Comparison of ENCODE assay signal across 8 cellular contexts in genomic region chr14:105032421-105033036, GRCh38. TPM values are rescaled to one million over a fixed set of nuclear protein-coding genes. Genes with fewer than 3 reads are reported as not detected.
DNase-seq lines count a peak whose midpoint lies in the region; ATAC-seq and TF ChIP-seq lines count a peak whose summit lies in the region.
"Not testable (repeated sequence)": the region's sequence is repeated elsewhere in the genome, so short reads cannot be mapped to it uniquely, and the experiment has no call there.

No MANE protein-coding gene starts in this region.

- CTCF ChIA-PET in activated CD8-positive, alpha-beta T cell treated with anti-CD3 and anti-CD28 coated beads for 36 hours (lab: Charles Lee): interaction anchor here (8.0 kb wide), 1 partner anchor 12 kb away, joined by 58 read pairs; no protein-coding TSS in a partner anchor

- H3K4me1 ChIP-seq in breast epithelium, upper lobe of right lung: not testable (repeated sequence)
- H3K4me1 ChIP-seq in esophagus squamous epithelium: peaks cover 0 to 37% (median 9%) of the 10 kb centered on the region in 3 donors

- H3K36me3 Mint-ChIP-seq in activated CD8-positive, alpha-beta T cell treated with anti-CD3 and anti-CD28 coated beads for 36 hours (ENCODE audit: low read depth): not testable (repeated sequence)

- 75 to 88% methylated on average over 7 to 8 of the region's 8 CpGs for WGBS in esophagus squamous epithelium, 2 donors

- not testable (repeated sequence) for H3K27me3 ChIP-seq in MG63, breast epithelium, upper lobe of right lung
- peaks cover 0 to 11% (median 0%) of the 10 kb centered on the region in 4 donors for H3K27me3 ChIP-seq in esophagus squamous epithelium

- H3K36me3 ChIP-seq in MG63, breast epithelium, esophagus squamous epithelium, upper lobe of right lung: not testable (repeated sequence)

- peak overlapping the region; percentile 62 for H3K4me3 Mint-ChIP-seq in activated CD8-positive, alpha-beta T cell treated with anti-CD3 and anti-CD28 coated beads for 36 hours

- TF ChIP-seq CTCF in activated CD8-positive, alpha-beta T cell treated with anti-CD3 and anti-CD28 coated beads for 36 hours (IDR thresholded peaks at IDR 0.05); breast epithelium (IDR thresholded peaks at IDR 0.05); esophagus squamous epithelium (IDR thresholded peaks at IDR 0.05); upper lobe of right lung (IDR thresholded peaks at IDR 0.05): not testable (repeated sequence)

- not testable (repeated sequence) for TF ChIP-seq POLR2A in breast epithelium (IDR thresholded peaks at IDR 0.05); esophagus squamous epithelium (IDR thresholded peaks at IDR 0.05)

- H3K4me3 ChIP-seq in MG63 (peak overlapping the region; percentile 49), breast epithelium (peak overlapping the region in 2 of 3 donors; percentile 45 to 57), esophagus squamous epithelium (peak overlapping the region; percentile 37 to 64 (median 48)), upper lobe of right lung (peak overlapping the region; percentile 55)

- ATAC-seq in activated CD8-positive, alpha-beta T cell treated with anti-CD3 and anti-CD28 coated beads for 36 hours; upper lobe of right lung: not testable (repeated sequence)

- H3K27me3 Mint-ChIP-seq in activated CD8-positive, alpha-beta T cell treated with anti-CD3 and anti-CD28 coated beads for 36 hours: not testable (repeated sequence)

- H3K4me1 Mint-ChIP-seq in activated CD8-positive, alpha-beta T cell treated with anti-CD3 and anti-CD28 coated beads for 36 hours (ENCODE audit: low read depth): peaks cover 12% of the 10 kb centered on the region

- peak overlapping the region; percentile 53 to 73 for H3K27ac ChIP-seq in breast epithelium
- peak overlapping the region; percentile 47 to 89 (median 66) for H3K27ac ChIP-seq in esophagus squamous epithelium
- H3K27ac ChIP-seq in upper lobe of right lung: peak overlapping the region; percentile 75

- not testable (repeated sequence) for H3K9me3 Mint-ChIP-seq in activated CD8-positive, alpha-beta T cell treated with anti-CD3 and anti-CD28 coated beads for 36 hours

- intact Hi-C loops in activated CD8-positive, alpha-beta T cell treated with anti-CD3 and anti-CD28 coated beads for 36 hours (cut with micrococcal nuclease); breast epithelium (cut with DNase I; ENCODE audit: low total_unique reads); esophagus squamous epithelium (cut with DNase I); posterior vena cava (cut with DNase I); upper lobe of right lung (cut with DNase I): not testable (repeated sequence)

- H3K9me3 ChIP-seq in MG63, breast epithelium, esophagus squamous epithelium, upper lobe of right lung: not testable (repeated sequence)

- in situ Hi-C loops in Caki2 (cut with HindIII; ENCODE audit: low pct_unique_long_range_greater_than_20kb, low sequenced_read_pairs): not testable (repeated sequence)

- DNase-seq in Caki2 (ENCODE audit: low read depth) (peak; percentile 94), breast epithelium (ENCODE audit: low spot score in 2 of 2) (peak in 1 of 2 donors; percentile 26), kidney glomerular epithelial cell (lab: John Stamatoyannopoulos, UW) (peak; percentile 88), posterior vena cava (ENCODE audit: low spot score) (peak; percentile 10)
- not testable (repeated sequence) for DNase-seq in MG63; activated CD8-positive, alpha-beta T cell treated with anti-CD3 and anti-CD28 coated beads for 36 hours; esophagus squamous epithelium (lab: John Stamatoyannopoulos, UW); upper lobe of right lung

- POLR2A ChIA-PET in activated CD8-positive, alpha-beta T cell treated with anti-CD3 and anti-CD28 coated beads for 36 hours (lab: Charles Lee): not testable (repeated sequence)

- H3K27ac Mint-ChIP-seq in activated CD8-positive, alpha-beta T cell treated with anti-CD3 and anti-CD28 coated beads for 36 hours: not testable (repeated sequence)

RNA-seq across cellular contexts. Expression of gene CDCA4, which starts 11.6 kb away (rescaled TPM):
- 30.3 and 36.6 TPM in 2 replicates for total RNA-seq in Caki2 (2014; rRNA removed; shearing (Covaris generic); ENCODE audit: low replicate concordance)
- total RNA-seq in MG63 (2014; rRNA removed; shearing (Covaris generic); ENCODE audit: low replicate concordance): 30.3 and 49.7 TPM in 2 replicates
- total RNA-seq in activated CD8-positive, alpha-beta T cell treated with anti-CD3 and anti-CD28 coated beads for 36 hours: 10 to 100 TPM; 59.4 to 63.5 TPM
- total RNA-seq in breast epithelium: 10 to 100 TPM in 2 of 3 donors, 1 to 10 TPM in 1; 5.1 to 10.4 (median 10.2) TPM
- total RNA-seq in esophagus squamous epithelium: 10 to 100 TPM; 15.3 to 35.0 (median 23.3) TPM
- total RNA-seq in posterior vena cava: 1 to 10 TPM; 4.3 to 4.8 TPM
- total RNA-seq in upper lobe of right lung: 4.1 TPM

RNA-seq across cellular contexts. Expression of gene GPR132, which starts 32.7 kb away (rescaled TPM):
- 0.71 TPM in 1 of 2 replicates, not detected in the other for total RNA-seq in Caki2 (2014; rRNA removed; shearing (Covaris generic); ENCODE audit: low replicate concordance)
- total RNA-seq in MG63 (2014; rRNA removed; shearing (Covaris generic); ENCODE audit: low replicate concordance): not detected in 2 replicates
- total RNA-seq in activated CD8-positive, alpha-beta T cell treated with anti-CD3 and anti-CD28 coated beads for 36 hours: 10 to 100 TPM; 15.1 to 16.4 TPM
- total RNA-seq in breast epithelium: 1 to 10 TPM; 1.3 to 2.9 (median 1.8) TPM
- total RNA-seq in esophagus squamous epithelium: 1 to 10 TPM in 3 of 4 donors, under 1 TPM in 1; 0.79 to 5.0 (median 1.6) TPM
- total RNA-seq in posterior vena cava: 1 to 10 TPM; 1.8 to 3.1 TPM
- 6.7 TPM for total RNA-seq in upper lobe of right lung

RNA-seq across cellular contexts. Expression of gene CLBA1, which starts 46.9 kb away (rescaled TPM):
- total RNA-seq in Caki2 (2014; rRNA removed; shearing (Covaris generic); ENCODE audit: low replicate concordance): 4.2 and 9.7 TPM in 2 replicates
- 7.2 and 10.8 TPM in 2 replicates for total RNA-seq in MG63 (2014; rRNA removed; shearing (Covaris generic); ENCODE audit: low replicate concordance)
- total RNA-seq in activated CD8-positive, alpha-beta T cell treated with anti-CD3 and anti-CD28 coated beads for 36 hours: under 1 TPM; 0.47 to 0.67 TPM
- 10 to 100 TPM in 1 of 3 donors, 1 to 10 TPM in 2; 4.5 to 17.0 (median 8.8) TPM for total RNA-seq in breast epithelium
- 10 to 100 TPM in 1 of 4 donors, 1 to 10 TPM in 3; 5.5 to 19.3 (median 7.3) TPM for total RNA-seq in esophagus squamous epithelium
- total RNA-seq in posterior vena cava: 1 to 10 TPM; 4.7 to 5.6 TPM
- total RNA-seq in upper lobe of right lung: 6.9 TPM

RNA-seq across cellular contexts. Expression of gene AHNAK2, which starts 54.4 kb away (rescaled TPM):
- total RNA-seq in Caki2 (2014; rRNA removed; shearing (Covaris generic); ENCODE audit: low replicate concordance): 37.7 and 40.7 TPM in 2 replicates
- total RNA-seq in MG63 (2014; rRNA removed; shearing (Covaris generic); ENCODE audit: low replicate concordance): 26.9 and 31.3 TPM in 2 replicates
- total RNA-seq in activated CD8-positive, alpha-beta T cell treated with anti-CD3 and anti-CD28 coated beads for 36 hours: under 1 TPM in 1 of 2 experiments, not detected in 1; 0.02 TPM
- 10 to 100 TPM; 15.1 to 46.7 (median 19.3) TPM for total RNA-seq in breast epithelium
- 100 to 1,000 TPM; 147 to 313 (median 172) TPM for total RNA-seq in esophagus squamous epithelium
- total RNA-seq in posterior vena cava: 100 to 1,000 TPM; 242 to 274 TPM
- 13.7 TPM for total RNA-seq in upper lobe of right lung
